In the genomic region with DNA sequence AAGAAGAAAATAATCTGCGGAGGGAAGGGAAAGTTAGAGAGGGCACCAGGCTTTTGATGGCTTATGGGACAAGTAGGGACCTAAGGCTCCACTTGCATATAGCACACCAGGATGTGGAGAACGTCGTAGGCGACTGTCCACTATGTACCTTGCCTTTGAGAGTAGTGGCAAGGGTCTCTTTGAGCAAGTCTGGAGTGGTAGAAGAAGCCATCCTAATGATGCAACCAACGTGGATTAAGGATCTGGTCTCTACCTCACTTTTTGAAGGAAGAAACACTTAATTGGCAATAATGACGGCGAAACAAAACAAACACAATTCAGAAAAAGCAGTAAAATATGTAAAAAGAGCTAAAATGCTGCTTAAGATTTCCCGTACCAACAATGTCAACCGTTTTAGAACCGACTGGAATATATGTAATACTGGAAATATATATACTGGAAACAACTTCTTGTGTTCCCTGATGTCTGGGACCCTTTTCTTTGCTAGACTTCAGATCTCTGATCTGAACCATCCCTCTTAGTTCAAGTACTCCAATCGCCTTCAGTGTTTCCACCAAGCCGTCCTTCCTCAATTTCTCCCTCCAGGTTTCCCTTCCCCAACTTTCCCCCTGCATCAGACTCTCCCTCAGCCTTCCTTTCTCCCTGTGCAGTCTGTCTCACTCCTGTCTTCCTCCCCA, we compare ENCODE assay signal across 1 cellular context.
TF ChIP-seq lines count a peak whose summit lies in the region.

No MANE protein-coding gene starts in this region.

TF ChIP-seq in K562, 482 proteins besides CTCF, POLR2A, EP300 and RAD21 (continued from another document and continues in another):
- peak; percentile 97 for TF ChIP-seq LARP7 (IDR thresholded peaks at IDR 0.05)
- no peak for TF ChIP-seq NFIC (IDR thresholded peaks at IDR 0.05)
- TF ChIP-seq, protein P1, sequence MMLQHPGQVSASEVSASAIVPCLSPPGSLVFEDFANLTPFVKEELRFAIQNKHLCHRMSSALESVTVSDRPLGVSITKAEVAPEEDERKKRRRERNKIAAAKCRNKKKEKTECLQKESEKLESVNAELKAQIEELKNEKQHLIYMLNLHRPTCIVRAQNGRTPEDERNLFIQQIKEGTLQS (IDR thresholded peaks at IDR 0.05), result peak; percentile 59; the same call in 1 of the 2 replicates
- TF ChIP-seq, protein P1 (CRISPR knock-in tag; conservative IDR thresholded peaks at IDR 0.05), result no peak
- TF ChIP-seq STAT5A (IDR thresholded peaks at IDR 0.05; ENCODE audit: borderline replicate concordance, low read length), result no peak
- TF ChIP-seq, protein P2, sequence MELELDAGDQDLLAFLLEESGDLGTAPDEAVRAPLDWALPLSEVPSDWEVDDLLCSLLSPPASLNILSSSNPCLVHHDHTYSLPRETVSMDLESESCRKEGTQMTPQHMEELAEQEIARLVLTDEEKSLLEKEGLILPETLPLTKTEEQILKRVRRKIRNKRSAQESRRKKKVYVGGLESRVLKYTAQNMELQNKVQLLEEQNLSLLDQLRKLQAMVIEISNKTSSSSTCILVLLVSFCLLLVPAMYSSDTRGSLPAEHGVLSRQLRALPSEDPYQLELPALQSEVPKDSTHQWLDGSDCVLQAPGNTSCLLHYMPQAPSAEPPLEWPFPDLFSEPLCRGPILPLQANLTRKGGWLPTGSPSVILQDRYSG (tag; conservative IDR thresholded peaks at IDR 0.05; ENCODE audit: low read depth), result peak; percentile 16; the same call in 1 of the 2 replicates
- TF ChIP-seq CEBPB (tag; IDR thresholded peaks at IDR 0.05), result peak; percentile 50
- 0 out of 2 replicates have a peak, but pooled peaks have one; percentile 14 for TF ChIP-seq ZC3H8 (IDR thresholded peaks at IDR 0.05)
- TF ChIP-seq NR2C1 (IDR thresholded peaks at IDR 0.05), result no peak; the same call in 1 of the 2 replicates
- peak; percentile 45; the same call in 1 of the 2 replicates for TF ChIP-seq NR2C1 (tag; IDR thresholded peaks at IDR 0.05)
- TF ChIP-seq CBFA2T2 (conservative IDR thresholded peaks at IDR 0.05), result no peak
- no peak for TF ChIP-seq KLF1 (tag; IDR thresholded peaks at IDR 0.05)
- peak; percentile 79 for TF ChIP-seq CC2D1A (IDR thresholded peaks at IDR 0.05)
- TF ChIP-seq, protein P3, sequence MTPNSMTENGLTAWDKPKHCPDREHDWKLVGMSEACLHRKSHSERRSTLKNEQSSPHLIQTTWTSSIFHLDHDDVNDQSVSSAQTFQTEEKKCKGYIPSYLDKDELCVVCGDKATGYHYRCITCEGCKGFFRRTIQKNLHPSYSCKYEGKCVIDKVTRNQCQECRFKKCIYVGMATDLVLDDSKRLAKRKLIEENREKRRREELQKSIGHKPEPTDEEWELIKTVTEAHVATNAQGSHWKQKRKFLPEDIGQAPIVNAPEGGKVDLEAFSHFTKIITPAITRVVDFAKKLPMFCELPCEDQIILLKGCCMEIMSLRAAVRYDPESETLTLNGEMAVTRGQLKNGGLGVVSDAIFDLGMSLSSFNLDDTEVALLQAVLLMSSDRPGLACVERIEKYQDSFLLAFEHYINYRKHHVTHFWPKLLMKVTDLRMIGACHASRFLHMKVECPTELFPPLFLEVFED (CRISPR knock-in tag; conservative IDR thresholded peaks at IDR 0.05), result peak; percentile 94; the same call in 1 of the 2 replicates
- TF ChIP-seq SMARCA4 (IDR thresholded peaks at IDR 0.05), result peak; percentile 85
- peak in 1 of 2 experiments; percentile 61; a peak in 1 of 4 replicates for TF ChIP-seq TBL1XR1 (IDR thresholded peaks at IDR 0.05; ENCODE audit: low read length in 2 of 2)
- peak; percentile 47; the same call in 1 of the 2 replicates for TF ChIP-seq SPI1 (IDR thresholded peaks at IDR 0.05; ENCODE audit: borderline replicate concordance, low read depth, low read length)
- peak; percentile 72 for TF ChIP-seq TAF7 (tag; IDR thresholded peaks at IDR 0.05)
- TF ChIP-seq TAF9B (IDR thresholded peaks at IDR 0.05; ENCODE audit: partially characterized antibody), result peak; percentile 8
- no peak for TF ChIP-seq ESRRA (IDR thresholded peaks at IDR 0.05; ENCODE audit: borderline replicate concordance, low read depth)
- peak; percentile 88; the same call in 1 of the 2 replicates for TF ChIP-seq HLTF (IDR thresholded peaks at IDR 0.05)
- no peak for TF ChIP-seq TBP (optimal IDR thresholded peaks at IDR 0.05; ENCODE audit: low read depth, low read length)
- peak; percentile 48; the same call in 1 of the 2 replicates for TF ChIP-seq TRIM28 (IDR thresholded peaks at IDR 0.05)
- TF ChIP-seq, protein P4, sequence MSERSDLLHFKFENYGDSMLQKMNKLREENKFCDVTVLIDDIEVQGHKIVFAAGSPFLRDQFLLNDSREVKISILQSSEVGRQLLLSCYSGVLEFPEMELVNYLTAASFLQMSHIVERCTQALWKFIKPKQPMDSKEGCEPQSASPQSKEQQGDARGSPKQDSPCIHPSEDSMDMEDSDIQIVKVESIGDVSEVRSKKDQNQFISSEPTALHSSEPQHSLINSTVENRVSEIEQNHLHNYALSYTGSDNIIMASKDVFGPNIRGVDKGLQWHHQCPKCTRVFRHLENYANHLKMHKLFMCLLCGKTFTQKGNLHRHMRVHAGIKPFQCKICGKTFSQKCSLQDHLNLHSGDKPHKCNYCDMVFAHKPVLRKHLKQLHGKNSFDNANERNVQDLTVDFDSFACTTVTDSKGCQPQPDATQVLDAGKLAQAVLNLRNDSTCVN (CRISPR knock-in tag; IDR thresholded peaks at IDR 0.05), result peak; percentile 91
- TF ChIP-seq NFRKB (IDR thresholded peaks at IDR 0.05; ENCODE audit: low read depth), result peak; percentile 93; the same call in 1 of the 2 replicates
- TF ChIP-seq, protein P5, sequence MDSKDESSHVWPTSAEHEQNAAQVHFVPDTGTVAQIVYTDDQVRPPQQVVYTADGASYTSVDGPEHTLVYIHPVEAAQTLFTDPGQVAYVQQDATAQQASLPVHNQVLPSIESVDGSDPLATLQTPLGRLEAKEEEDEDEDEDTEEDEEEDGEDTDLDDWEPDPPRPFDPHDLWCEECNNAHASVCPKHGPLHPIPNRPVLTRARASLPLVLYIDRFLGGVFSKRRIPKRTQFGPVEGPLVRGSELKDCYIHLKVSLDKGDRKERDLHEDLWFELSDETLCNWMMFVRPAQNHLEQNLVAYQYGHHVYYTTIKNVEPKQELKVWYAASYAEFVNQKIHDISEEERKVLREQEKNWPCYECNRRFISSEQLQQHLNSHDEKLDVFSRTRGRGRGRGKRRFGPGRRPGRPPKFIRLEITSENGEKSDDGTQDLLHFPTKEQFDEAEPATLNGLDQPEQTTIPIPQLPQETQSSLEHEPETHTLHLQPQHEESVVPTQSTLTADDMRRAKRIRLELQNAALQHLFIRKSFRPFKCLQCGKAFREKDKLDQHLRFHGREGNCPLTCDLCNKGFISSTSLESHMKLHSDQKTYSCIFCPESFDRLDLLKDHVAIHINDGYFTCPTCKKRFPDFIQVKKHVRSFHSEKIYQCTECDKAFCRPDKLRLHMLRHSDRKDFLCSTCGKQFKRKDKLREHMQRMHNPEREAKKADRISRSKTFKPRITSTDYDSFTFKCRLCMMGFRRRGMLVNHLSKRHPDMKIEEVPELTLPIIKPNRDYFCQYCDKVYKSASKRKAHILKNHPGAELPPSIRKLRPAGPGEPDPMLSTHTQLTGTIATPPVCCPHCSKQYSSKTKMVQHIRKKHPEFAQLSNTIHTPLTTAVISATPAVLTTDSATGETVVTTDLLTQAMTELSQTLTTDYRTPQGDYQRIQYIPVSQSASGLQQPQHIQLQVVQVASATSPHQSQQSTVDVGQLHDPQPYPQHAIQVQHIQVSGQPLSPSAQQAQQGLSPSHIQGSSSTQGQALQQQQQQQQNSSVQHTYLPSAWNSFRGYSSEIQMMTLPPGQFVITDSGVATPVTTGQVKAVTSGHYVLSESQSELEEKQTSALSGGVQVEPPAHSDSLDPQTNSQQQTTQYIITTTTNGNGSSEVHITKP (IDR thresholded peaks at IDR 0.05; ENCODE audit: partially characterized antibody), result peak; percentile 8
- peak in 1 of 2 experiments; percentile 21; a peak in 1 of 4 replicates for TF ChIP-seq ARNT (IDR thresholded peaks at IDR 0.05)
- TF ChIP-seq, protein P6, sequence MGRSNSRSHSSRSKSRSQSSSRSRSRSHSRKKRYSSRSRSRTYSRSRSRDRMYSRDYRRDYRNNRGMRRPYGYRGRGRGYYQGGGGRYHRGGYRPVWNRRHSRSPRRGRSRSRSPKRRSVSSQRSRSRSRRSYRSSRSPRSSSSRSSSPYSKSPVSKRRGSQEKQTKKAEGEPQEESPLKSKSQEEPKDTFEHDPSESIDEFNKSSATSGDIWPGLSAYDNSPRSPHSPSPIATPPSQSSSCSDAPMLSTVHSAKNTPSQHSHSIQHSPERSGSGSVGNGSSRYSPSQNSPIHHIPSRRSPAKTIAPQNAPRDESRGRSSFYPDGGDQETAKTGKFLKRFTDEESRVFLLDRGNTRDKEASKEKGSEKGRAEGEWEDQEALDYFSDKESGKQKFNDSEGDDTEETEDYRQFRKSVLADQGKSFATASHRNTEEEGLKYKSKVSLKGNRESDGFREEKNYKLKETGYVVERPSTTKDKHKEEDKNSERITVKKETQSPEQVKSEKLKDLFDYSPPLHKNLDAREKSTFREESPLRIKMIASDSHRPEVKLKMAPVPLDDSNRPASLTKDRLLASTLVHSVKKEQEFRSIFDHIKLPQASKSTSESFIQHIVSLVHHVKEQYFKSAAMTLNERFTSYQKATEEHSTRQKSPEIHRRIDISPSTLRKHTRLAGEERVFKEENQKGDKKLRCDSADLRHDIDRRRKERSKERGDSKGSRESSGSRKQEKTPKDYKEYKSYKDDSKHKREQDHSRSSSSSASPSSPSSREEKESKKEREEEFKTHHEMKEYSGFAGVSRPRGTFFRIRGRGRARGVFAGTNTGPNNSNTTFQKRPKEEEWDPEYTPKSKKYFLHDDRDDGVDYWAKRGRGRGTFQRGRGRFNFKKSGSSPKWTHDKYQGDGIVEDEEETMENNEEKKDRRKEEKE (IDR thresholded peaks at IDR 0.05; ENCODE audit: borderline replicate concordance in 1 of 2, control insufficient read depth in 1 of 2, low read depth in 2 of 2, low read length in 1 of 2), result peak in 1 of 2 experiments; percentile 47; a peak in 1 of 4 replicates
- 0 out of 2 replicates have a peak, but pooled peaks have one; percentile 24 for TF ChIP-seq PHB2 (IDR thresholded peaks at IDR 0.05; ENCODE audit: low read depth)
- TF ChIP-seq ZNF175 (CRISPR knock-in tag; IDR thresholded peaks at IDR 0.05; ENCODE audit: low read depth), result 0 out of 2 replicates have a peak, but pooled peaks have one; percentile 31
- TF ChIP-seq KHSRP (IDR thresholded peaks at IDR 0.05), result peak; percentile 49; the same call in 1 of the 2 replicates
- TF ChIP-seq, protein P7, sequence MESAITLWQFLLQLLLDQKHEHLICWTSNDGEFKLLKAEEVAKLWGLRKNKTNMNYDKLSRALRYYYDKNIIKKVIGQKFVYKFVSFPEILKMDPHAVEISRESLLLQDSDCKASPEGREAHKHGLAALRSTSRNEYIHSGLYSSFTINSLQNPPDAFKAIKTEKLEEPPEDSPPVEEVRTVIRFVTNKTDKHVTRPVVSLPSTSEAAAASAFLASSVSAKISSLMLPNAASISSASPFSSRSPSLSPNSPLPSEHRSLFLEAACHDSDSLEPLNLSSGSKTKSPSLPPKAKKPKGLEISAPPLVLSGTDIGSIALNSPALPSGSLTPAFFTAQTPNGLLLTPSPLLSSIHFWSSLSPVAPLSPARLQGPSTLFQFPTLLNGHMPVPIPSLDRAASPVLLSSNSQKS (CRISPR knock-in tag; IDR thresholded peaks at IDR 0.05), result no peak
- no peak for TF ChIP-seq ETV5 (CRISPR knock-in tag; IDR thresholded peaks at IDR 0.05; ENCODE audit: low read depth)
- TF ChIP-seq, protein P8, sequence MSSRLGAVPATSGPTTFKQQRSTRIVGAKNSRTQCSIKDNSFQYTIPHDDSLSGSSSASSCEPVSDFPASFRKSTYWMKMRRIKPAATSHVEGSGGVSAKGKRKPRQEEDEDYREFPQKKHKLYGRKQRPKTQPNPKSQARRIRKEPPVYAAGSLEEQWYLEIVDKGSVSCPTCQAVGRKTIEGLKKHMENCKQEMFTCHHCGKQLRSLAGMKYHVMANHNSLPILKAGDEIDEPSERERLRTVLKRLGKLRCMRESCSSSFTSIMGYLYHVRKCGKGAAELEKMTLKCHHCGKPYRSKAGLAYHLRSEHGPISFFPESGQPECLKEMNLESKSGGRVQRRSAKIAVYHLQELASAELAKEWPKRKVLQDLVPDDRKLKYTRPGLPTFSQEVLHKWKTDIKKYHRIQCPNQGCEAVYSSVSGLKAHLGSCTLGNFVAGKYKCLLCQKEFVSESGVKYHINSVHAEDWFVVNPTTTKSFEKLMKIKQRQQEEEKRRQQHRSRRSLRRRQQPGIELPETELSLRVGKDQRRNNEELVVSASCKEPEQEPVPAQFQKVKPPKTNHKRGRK (tag; IDR thresholded peaks at IDR 0.05), result peak; percentile 42; the same call in 1 of the 2 replicates
- TF ChIP-seq ZNF316 (IDR thresholded peaks at IDR 0.05), result peak; percentile 19; the same call in 1 of the 2 replicates
- TF ChIP-seq, protein P9, sequence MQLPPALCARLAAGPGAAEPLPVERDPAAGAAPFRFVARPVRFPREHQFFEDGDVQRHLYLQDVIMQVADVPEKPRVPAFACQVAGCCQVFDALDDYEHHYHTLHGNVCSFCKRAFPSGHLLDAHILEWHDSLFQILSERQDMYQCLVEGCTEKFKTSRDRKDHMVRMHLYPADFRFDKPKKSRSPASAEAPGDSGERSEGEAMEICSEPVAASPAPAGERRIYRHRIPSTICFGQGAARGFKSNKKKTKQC (CRISPR knock-in tag; IDR thresholded peaks at IDR 0.05), result no peak
- TF ChIP-seq NFATC3 (IDR thresholded peaks at IDR 0.05), result 0 out of 2 replicates have a peak, but pooled peaks have one; percentile 47
- TF ChIP-seq SMARCE1 (IDR thresholded peaks at IDR 0.05), result peak; percentile 88
- TF ChIP-seq MED1 (CRISPR knock-in tag; IDR thresholded peaks at IDR 0.05; ENCODE audit: borderline replicate concordance), result no peak
- TF ChIP-seq, protein P10, sequence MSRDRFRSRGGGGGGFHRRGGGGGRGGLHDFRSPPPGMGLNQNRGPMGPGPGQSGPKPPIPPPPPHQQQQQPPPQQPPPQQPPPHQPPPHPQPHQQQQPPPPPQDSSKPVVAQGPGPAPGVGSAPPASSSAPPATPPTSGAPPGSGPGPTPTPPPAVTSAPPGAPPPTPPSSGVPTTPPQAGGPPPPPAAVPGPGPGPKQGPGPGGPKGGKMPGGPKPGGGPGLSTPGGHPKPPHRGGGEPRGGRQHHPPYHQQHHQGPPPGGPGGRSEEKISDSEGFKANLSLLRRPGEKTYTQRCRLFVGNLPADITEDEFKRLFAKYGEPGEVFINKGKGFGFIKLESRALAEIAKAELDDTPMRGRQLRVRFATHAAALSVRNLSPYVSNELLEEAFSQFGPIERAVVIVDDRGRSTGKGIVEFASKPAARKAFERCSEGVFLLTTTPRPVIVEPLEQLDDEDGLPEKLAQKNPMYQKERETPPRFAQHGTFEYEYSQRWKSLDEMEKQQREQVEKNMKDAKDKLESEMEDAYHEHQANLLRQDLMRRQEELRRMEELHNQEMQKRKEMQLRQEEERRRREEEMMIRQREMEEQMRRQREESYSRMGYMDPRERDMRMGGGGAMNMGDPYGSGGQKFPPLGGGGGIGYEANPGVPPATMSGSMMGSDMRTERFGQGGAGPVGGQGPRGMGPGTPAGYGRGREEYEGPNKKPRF (IDR thresholded peaks at IDR 0.05; ENCODE audit: low read depth, low read length), result no peak
- TF ChIP-seq, protein P11, sequence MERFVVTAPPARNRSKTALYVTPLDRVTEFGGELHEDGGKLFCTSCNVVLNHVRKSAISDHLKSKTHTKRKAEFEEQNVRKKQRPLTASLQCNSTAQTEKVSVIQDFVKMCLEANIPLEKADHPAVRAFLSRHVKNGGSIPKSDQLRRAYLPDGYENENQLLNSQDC (CRISPR knock-in tag; IDR thresholded peaks at IDR 0.05), result no peak
- peak; percentile 93 for TF ChIP-seq BRD9 (IDR thresholded peaks at IDR 0.05; ENCODE audit: low read depth, partially characterized antibody)
- no peak for TF ChIP-seq CBFA2T3 (IDR thresholded peaks at IDR 0.05)
- peak; percentile 61; the same call in 1 of the 2 replicates for TF ChIP-seq SMARCA5 (IDR thresholded peaks at IDR 0.05)
- no peak for TF ChIP-seq ZNF507 (tag; conservative IDR thresholded peaks at IDR 0.05)
- TF ChIP-seq ARHGAP35 (IDR thresholded peaks at IDR 0.05; ENCODE audit: partially characterized antibody), result peak; percentile 60
